In genomic region chr6:57215260-57215659, GRCh38 we compare ENCODE assay signal across 29 cellular contexts.
"Had no signal": no experiment of that assay in that cellular context is flagged by ENCODE, and none has a peak within 500 bp of the region (broad histone marks: within the 10 kb centered on the region; RNA-seq: fewer than 3 reads in every experiment).

No MANE protein-coding gene starts in this region.

- H3K4me1 Mint-ChIP-seq: natural killer cell, neural progenitor cell had no signal

- DNase-seq: naive thymus-derived CD4-positive, alpha-beta T cell; natural killer cell; occipital lobe; pancreas; psoas muscle; right cardiac atrium; right lobe of liver; spleen; stimulated activated CD4-positive, alpha-beta T cell treated with anti-CD3 and anti-CD28 coated beads, Interleukin-12 subunit alpha, Interleukin-12 subunit beta, amount 100 ng/mL, for 4 hours; stimulated activated CD4-positive, alpha-beta T cell treated with anti-CD3 and anti-CD28 coated beads, Interleukin-1b, Interleukin-23, amount 100 ng/mL, for 48 hours; stimulated activated CD4-positive, alpha-beta T cell treated with anti-CD3 and anti-CD28 coated beads, Interleukin-4, amount 100 ng/mL, for 1 hour; stimulated activated CD4-positive, alpha-beta T cell treated with anti-CD3 and anti-CD28 coated beads, Interleukin-4, amount 100 ng/mL, for 4 hours; stimulated activated CD8-positive, alpha-beta memory T cell treated with anti-CD3 and anti-CD28 coated beads, Interleukin-4, amount 100 ng/mL, for 48 hours; stimulated activated naive CD4-positive, alpha-beta T cell; stimulated activated naive CD8-positive, alpha-beta T cell treated with anti-CD3 and anti-CD28 coated beads, Interleukin-15, amount 100 ng/mL, for 72 hours; stimulated activated naive CD8-positive, alpha-beta T cell treated with anti-CD3 and anti-CD28 coated beads, Interleukin-15, Interleukin-2, amounts not matched to agents 100 U/mL and 50 U/mL, for 24 hours; substantia nigra; testis; tibial artery; trophoblast cell; upper lobe of left lung had no signal

- ATAC-seq: naive thymus-derived CD4-positive, alpha-beta T cell; natural killer cell; pancreas; psoas muscle; right cardiac atrium; right lobe of liver; stimulated activated memory B cell treated with anti-CD40 and anti-IgM and Interleukin-4, amounts not matched to agents 10 μg/mL and 1 μg/mL and 100 μg/mL, for 72 hours; stimulated activated naive CD8-positive, alpha-beta T cell treated with anti-CD3 and anti-CD28 coated beads, Interleukin-15, amount 100 ng/mL, for 72 hours; stimulated activated naive CD8-positive, alpha-beta T cell treated with anti-CD3 and anti-CD28 coated beads, Interleukin-15, Interleukin-2, amounts not matched to agents 100 U/mL and 50 U/mL, for 24 hours had no signal

- H3K4me3 Mint-ChIP-seq: natural killer cell; nephron; neural progenitor cell; stimulated activated memory B cell treated with anti-CD40 and anti-IgM and Interleukin-4, amounts not matched to agents 10 μg/mL and 1 μg/mL and 100 μg/mL, for 72 hours; stimulated activated naive CD8-positive, alpha-beta T cell treated with anti-CD3 and anti-CD28 coated beads, Interleukin-15, amount 100 ng/mL, for 72 hours had no signal

- H3K4me3 ChIP-seq: neural progenitor cell, pancreas, psoas muscle, right lobe of liver, skin epidermis, smooth muscle cell, spleen, suprapubic skin, testis, tibial artery, upper lobe of left lung, vagina had no signal

- H3K36me3 ChIP-seq: neural progenitor cell, pancreas, right lobe of liver, spleen, suprapubic skin, tibial artery, upper lobe of left lung, vagina had no signal

- H3K36me3 Mint-ChIP-seq: natural killer cell had no signal

- H2AFZ ChIP-seq: neural progenitor cell had no signal

- H3K4me2 ChIP-seq: neural progenitor cell, smooth muscle cell had no signal

- H3K9ac ChIP-seq: neural progenitor cell had no signal

- H3K27ac Mint-ChIP-seq: natural killer cell; nephron; neural progenitor cell; stimulated activated memory B cell treated with anti-CD40 and anti-IgM and Interleukin-4, amounts not matched to agents 10 μg/mL and 1 μg/mL and 100 μg/mL, for 72 hours; stimulated activated naive CD8-positive, alpha-beta T cell treated with anti-CD3 and anti-CD28 coated beads, Interleukin-15, amount 100 ng/mL, for 72 hours had no signal

- H3K9me3 Mint-ChIP-seq: natural killer cell had no signal

- H3K27me3 Mint-ChIP-seq: stimulated activated memory B cell treated with anti-CD40 and anti-IgM and Interleukin-4, amounts not matched to agents 10 μg/mL and 1 μg/mL and 100 μg/mL, for 72 hours had no signal

- H3K4me1 ChIP-seq: neural progenitor cell, pancreas, right lobe of liver, testis, upper lobe of left lung had no signal

- FAIRE-seq: pancreas, urothelium cell line had no signal

- H3K27ac ChIP-seq: neural progenitor cell, pancreas, psoas muscle, right lobe of liver, skin epidermis, spleen, suprapubic skin, testis, tibial artery, upper lobe of left lung, vagina had no signal

- H3K27me3 ChIP-seq: neural progenitor cell, pancreas, right lobe of liver, spleen, suprapubic skin, testis, tibial artery, upper lobe of left lung, vagina had no signal

- H3K9me3 ChIP-seq: pancreas, psoas muscle, right lobe of liver, spleen, suprapubic skin, testis, tibial artery, upper lobe of left lung, vagina had no signal
